In genomic region chr20:2800590-2801458, GRCh38 we compare ENCODE assay signal across 8 cellular contexts. TPM values are rescaled to one million over a fixed set of nuclear protein-coding genes. Genes with fewer than 3 reads are reported as not detected.
DNase-seq lines count a peak whose midpoint lies in the region; ATAC-seq, FAIRE-seq and TF ChIP-seq lines count a peak whose summit lies in the region.

Gene CPXM1 (minus strand): TSS chr20:2800627. CDS start chr20:2800572, 55 bp downstream.

- H3K27ac Mint-ChIP-seq in nephron progenitor cell: peak within 1 kb of the TSS; percentile 96

- ATAC-seq in HG02852 (IDR thresholded peaks at IDR 0.05; ENCODE audit: unreplicated experiment): no peak

- in situ Hi-C loops in HAP-1 (cut with MboI; ENCODE audit: low sequenced_read_pairs): no loop called here

- H3K27ac ChIP-seq in duodenal mucosa (ENCODE audit: low read depth, low read length): no peak within 1 kb of the TSS

- H3K27me3 ChIP-seq in HAP-1 (ENCODE audit: low read depth) (no peaks in the 10 kb centered on the region), NT2/D1 (ENCODE audit: insufficient read depth, insufficient read length) (peaks cover 16% of the 10 kb centered on the region), duodenal mucosa (ENCODE audit: control insufficient read depth in 1 of 2, insufficient read depth in 2 of 2, low read length in 2 of 2) (peaks cover 45 to 64% of the 10 kb centered on the region in 2 donors)

- H3K9me3 ChIP-seq in HAP-1 (no peaks in the 10 kb centered on the region), NT2/D1 (ENCODE audit: insufficient read depth, low read length) (no peaks in the 10 kb centered on the region), duodenal mucosa (ENCODE audit: control insufficient read depth in 1 of 2, low read length in 2 of 2) (no peaks in the 10 kb centered on the region)

- DNase-seq in GM12865 (ENCODE audit: low read depth): peak; percentile 28
- DNase-seq in HAP-1 (ENCODE audit: low spot score in 2 of 2): peak; percentile 60 to 85
- peak; percentile 57 for DNase-seq in NT2/D1 (ENCODE audit: low read depth, low spot score)
- peak; percentile 82 for DNase-seq in nephron progenitor cell
- DNase-seq in frontal cortex (ENCODE audit: low spot score in 2 of 2): no peak
- no peak for DNase-seq in middle frontal gyrus (ENCODE audit: extremely low spot score, low spot score)

- TF ChIP-seq CTCF in GM12865 (IDR thresholded peaks at IDR 0.05; ENCODE audit: insufficient read depth, low read depth, low read length, missing control alignments) (no peak), nephron progenitor cell (IDR thresholded peaks at IDR 0.05) (peak; percentile 6)

- H3K36me3 Mint-ChIP-seq in nephron progenitor cell (ENCODE audit: low read depth): peaks cover 24% of the 10 kb centered on the region

- H3K36me3 ChIP-seq in HAP-1 (replicated peaks): peaks cover 23% of the 10 kb centered on the region
- peaks cover 29% of the 10 kb centered on the region for H3K36me3 ChIP-seq in NT2/D1 (ENCODE audit: insufficient read depth, insufficient read length, low read length)
- no peaks in the 10 kb centered on the region for H3K36me3 ChIP-seq in duodenal mucosa (ENCODE audit: control insufficient read depth in 1 of 2, insufficient read depth in 2 of 2, low read length in 2 of 2)

- H3K4me1 Mint-ChIP-seq in nephron progenitor cell: peaks cover 63% of the 10 kb centered on the region

- H3K4me1 ChIP-seq in HAP-1: peaks cover 11% of the 10 kb centered on the region
- H3K4me1 ChIP-seq in NT2/D1 (ENCODE audit: insufficient read depth, insufficient read length): no peaks in the 10 kb centered on the region
- peaks cover 0 to 15% of the 10 kb centered on the region in 2 donors for H3K4me1 ChIP-seq in duodenal mucosa (ENCODE audit: control insufficient read depth in 1 of 2, insufficient read depth in 2 of 2, low read length in 2 of 2)

- no peaks in the 10 kb centered on the region for H3K9me3 Mint-ChIP-seq in nephron progenitor cell

- no peak within 1 kb of the TSS for H3K4me3 ChIP-seq in GM12865 (ENCODE audit: low read depth, low read length)
- H3K4me3 ChIP-seq in HAP-1: peak within 1 kb of the TSS; percentile 63
- H3K4me3 ChIP-seq in NT2/D1 (ENCODE audit: insufficient read length, low read depth): peak within 1 kb of the TSS; percentile 90
- H3K4me3 ChIP-seq in duodenal mucosa (ENCODE audit: low read depth in 1 of 2, low read length in 2 of 2): peak within 1 kb of the TSS; percentile 31 to 57

- H3K4me3 Mint-ChIP-seq in nephron progenitor cell: peak within 1 kb of the TSS; percentile 99

- H3K9ac ChIP-seq in NT2/D1 (ENCODE audit: insufficient read length, low read depth) (peak within 1 kb of the TSS; percentile 98), duodenal mucosa (ENCODE audit: low read depth in 1 of 2, low read length in 2 of 2) (no peak within 1 kb of the TSS)

- H3K27me3 Mint-ChIP-seq in nephron progenitor cell (ENCODE audit: low read depth, poor library complexity): peaks cover 44% of the 10 kb centered on the region

- FAIRE-seq in frontal cortex (lab: Jason Lieb, UNC): no peak

RNA-seq across cellular contexts. Expression of gene CPXM1, which starts in this region (rescaled TPM):
- 7.3 TPM for total RNA-seq in frontal cortex

Comparison
In these comparisons a context has a peak if more than half of its experiments do, and no peak if none do; other contexts are left out.
1. DNase-seq: peak in GM12865 (single experiment), HAP-1 (2 of 2), NT2/D1 (single experiment) and nephron progenitor cell (single experiment); none in frontal cortex (0 of 2) and middle frontal gyrus (single experiment).